ENCODE assay signal across 12 cellular contexts in the genomic region with DNA sequence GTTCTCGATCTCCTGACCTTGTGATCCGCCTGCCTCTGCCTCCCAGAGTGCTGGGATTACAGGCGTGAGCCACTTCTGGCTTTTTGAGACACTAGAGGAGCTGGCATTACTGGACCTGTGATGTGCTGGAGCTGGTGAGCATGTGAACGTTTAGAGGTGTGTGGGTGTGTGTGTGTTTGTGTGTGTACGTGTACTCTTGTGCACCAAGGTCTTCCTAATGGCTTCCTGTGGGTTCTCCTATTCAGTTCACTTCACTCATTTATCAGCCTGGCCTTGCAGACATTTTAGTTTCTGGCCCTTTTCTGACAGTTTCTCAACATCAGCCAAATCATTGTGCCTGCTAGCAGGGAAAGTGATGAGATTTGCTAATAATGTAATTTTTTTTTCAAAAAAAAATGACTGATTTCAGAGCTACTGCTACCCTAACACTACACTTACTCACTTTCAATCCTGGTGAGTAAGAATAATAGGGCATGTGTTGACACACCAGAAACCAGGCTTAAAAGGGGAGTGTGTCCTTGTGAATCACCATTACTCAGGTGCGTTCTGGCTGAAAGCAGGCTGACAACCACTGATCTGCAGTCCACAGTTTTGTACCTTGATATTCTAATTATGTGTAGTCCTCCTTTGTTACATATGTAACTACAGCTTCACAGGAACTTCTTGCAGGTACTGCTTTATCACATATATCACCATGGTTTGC. TPM values are rescaled to one million over a fixed set of nuclear protein-coding genes. Genes with fewer than 3 reads are reported as not detected.
DNase-seq lines count a peak whose midpoint lies in the region; ATAC-seq, FAIRE-seq and TF ChIP-seq lines count a peak whose summit lies in the region.
"Had no signal": no experiment of that assay in that cellular context is flagged by ENCODE, and none has a peak within 500 bp of the region (broad histone marks: within the 10 kb centered on the region; RNA-seq: fewer than 3 reads in every experiment).

No MANE protein-coding gene starts in this region.

- H3K4me3 Mint-ChIP-seq in astrocyte (ENCODE audit: unreplicated experiment) = no peak overlapping the region

- WGBS in prostate gland = 84% methylated on average over 6 of the region's 6 CpGs

- H3K79me2 ChIP-seq in astrocyte (ENCODE audit: insufficient read depth, low read length) = no peaks in the 10 kb centered on the region

- no peak for TF ChIP-seq POLR2A in prostate gland (IDR thresholded peaks at IDR 0.05)

- peaks cover 2% of the 10 kb centered on the region for H3K36me3 Mint-ChIP-seq in astrocyte (ENCODE audit: low read depth, unreplicated experiment)

- H3K36me3 ChIP-seq in astrocyte (ENCODE audit: insufficient read depth, low read length) = no peaks in the 10 kb centered on the region
- no peaks in the 10 kb centered on the region for H3K36me3 ChIP-seq in prostate gland
- H3K36me3 ChIP-seq: BE2C, gastrocnemius medialis, thoracic aorta had no signal

- H3K27me3 ChIP-seq in astrocyte (ENCODE audit: insufficient read depth, low read length) (no peaks in the 10 kb centered on the region), prostate gland (replicated peaks; ENCODE audit: insufficient read depth) (no peaks in the 10 kb centered on the region)
- H3K27me3 ChIP-seq: BE2C, gastrocnemius medialis had no signal

- H3K9me3 Mint-ChIP-seq in astrocyte (ENCODE audit: unreplicated experiment) = peaks cover 7% of the 10 kb centered on the region

- H3K4me3 ChIP-seq in astrocyte (ENCODE audit: insufficient read depth, low read depth, low read length) = no peak overlapping the region
- H3K4me3 ChIP-seq in prostate gland = no peak overlapping the region
- H3K4me3 ChIP-seq: gastrocnemius medialis, thoracic aorta had no signal

- peak overlapping the region; percentile 23 for H3K4me2 ChIP-seq in astrocyte (ENCODE audit: low read length)

- intact Hi-C loops in prostate gland (cut with DNase I) = no loop called here

- no peak overlapping the region for H3K27ac ChIP-seq in astrocyte (ENCODE audit: low read depth, low read length)
- H3K27ac ChIP-seq in prostate gland = no peak overlapping the region
- H3K27ac ChIP-seq: gastrocnemius medialis, thoracic aorta had no signal

- TF ChIP-seq CTCF in astrocyte (IDR thresholded peaks at IDR 0.05; ENCODE audit: insufficient read depth, low read depth, low read length) (no peak), prostate gland (IDR thresholded peaks at IDR 0.05) (no peak)

- no peak for FAIRE-seq in astrocyte (lab: Jason Lieb, UNC)

- H3K4me1 Mint-ChIP-seq in astrocyte (ENCODE audit: low read depth, unreplicated experiment) = no peaks in the 10 kb centered on the region

- H4K20me1 ChIP-seq in astrocyte (ENCODE audit: insufficient read depth, low read length) = no peaks in the 10 kb centered on the region

- ATAC-seq in HG03354 (IDR thresholded peaks at IDR 0.05; ENCODE audit: poor library complexity, severe bottlenecking, unreplicated experiment) (peak; percentile 63), HG02840 (IDR thresholded peaks at IDR 0.05; ENCODE audit: low FRiP score, unreplicated experiment) (no peak)
- ATAC-seq: gastrocnemius medialis had no signal

- no peak overlapping the region for H3K27ac Mint-ChIP-seq in astrocyte (ENCODE audit: unreplicated experiment)

- H3K4me1 ChIP-seq in astrocyte (ENCODE audit: insufficient read depth, low read length) (peaks cover 4% of the 10 kb centered on the region), prostate gland (replicated peaks) (no peaks in the 10 kb centered on the region)
- H3K4me1 ChIP-seq: BE2C, gastrocnemius medialis had no signal

- H3K9ac ChIP-seq in astrocyte (ENCODE audit: low read length) = no peak overlapping the region

- H3K9me3 ChIP-seq in astrocyte (ENCODE audit: insufficient read depth, low read depth, low read length) (no peaks in the 10 kb centered on the region), prostate gland (no peaks in the 10 kb centered on the region)
- H3K9me3 ChIP-seq: BE2C, gastrocnemius medialis, thoracic aorta had no signal

- H3K27me3 Mint-ChIP-seq in astrocyte (ENCODE audit: low read depth, unreplicated experiment) = no peaks in the 10 kb centered on the region

- DNase-seq in activated T-cell treated with anti-CD3 and anti-CD28 coated beads for 24 hours (ENCODE audit: low read depth) = peak; percentile 17
- no peak for DNase-seq in activated T-cell treated with anti-CD3 and anti-CD28 coated beads, Interleukin-2, amount 50 U/mL, for 1 hour
- DNase-seq in astrocyte (ENCODE audit: low read depth) = peak; percentile 47
- DNase-seq in stimulated activated CD8-positive, alpha-beta memory T cell treated with anti-CD3 and anti-CD28 coated beads, Interleukin-7, amount 100 ng/mL, for 48 hours (ENCODE audit: extremely low read depth in 1 of 2, low read depth in 1 of 2) = peak; percentile 7 to 47
- no peak for DNase-seq in prostate gland (ENCODE audit: low spot score)
- DNase-seq in anterior cingulate cortex (lab: John Stamatoyannopoulos, UW) = no peak
- DNase-seq: BE2C, gastrocnemius medialis, SHP77 treated with DMSO at 0.1 percent for 48 hours had no signal

- no peak overlapping the region for H2AFZ ChIP-seq in astrocyte (ENCODE audit: low read depth, low read length)

RNA-seq across cellular contexts. Expression of a gene that starts 41.0 kb away (rescaled TPM):
- total RNA-seq in astrocyte (488 and 495 TPM in 2 replicates), prostate gland (10 to 100 TPM; 65.9 to 93.7 TPM)

Comparison
In these comparisons a context has a peak if more than half of its experiments do, and no peak if none do; other contexts are left out.
1. DNase-seq: peak in activated T-cell treated with anti-CD3 and anti-CD28 coated beads for 24 hours (single experiment), astrocyte (single experiment) and stimulated activated CD8-positive, alpha-beta memory T cell treated with anti-CD3 and anti-CD28 coated beads, Interleukin-7, amount 100 ng/mL, for 48 hours (2 of 2); none in activated T-cell treated with anti-CD3 and anti-CD28 coated beads, Interleukin-2, amount 50 U/mL, for 1 hour (single experiment), prostate gland (single experiment) and anterior cingulate cortex (0 of 58).